Comparison of ENCODE assay signal across 19 cellular contexts in genomic region chr7:148383651-148384050, GRCh38.
"Had no signal": no experiment of that assay in that cellular context is flagged by ENCODE, and none has a peak within 500 bp of the region (broad histone marks: within the 10 kb centered on the region; RNA-seq: fewer than 3 reads in every experiment).

No MANE protein-coding gene starts in this region.

- H3K27me3 Mint-ChIP-seq: dendritic cell treated with granulocyte-macrophage colony-stimulating factor and Interleukin-4, amounts not matched to agents 40 ng/mL and 50 ng/mL, for 4 days had no signal

- H3K27ac Mint-ChIP-seq: dendritic cell treated with granulocyte-macrophage colony-stimulating factor and Interleukin-4, amounts not matched to agents 40 ng/mL and 50 ng/mL, for 4 days; effector memory CD8-positive, alpha-beta T cell; mesothelial cell of epicardium had no signal

- H3K27me3 ChIP-seq: colonic mucosa, esophagus squamous epithelium, gastrocnemius medialis had no signal

- H3K4me3 Mint-ChIP-seq: dendritic cell treated with granulocyte-macrophage colony-stimulating factor and Interleukin-4, amounts not matched to agents 40 ng/mL and 50 ng/mL, for 4 days; effector memory CD8-positive, alpha-beta T cell; mesothelial cell of epicardium had no signal

- H3K9me3 ChIP-seq: colonic mucosa, esophagus squamous epithelium, gastrocnemius medialis, left lung, lower lobe of right lung had no signal

- H3K9me3 Mint-ChIP-seq: effector memory CD8-positive, alpha-beta T cell had no signal

- DNase-seq: colonic mucosa; cortex of kidney; effector CD8-positive, alpha-beta T cell; effector memory CD8-positive, alpha-beta T cell; esophagus squamous epithelium; foreskin fibroblast; foreskin melanocyte; gastrocnemius medialis; glutamatergic neuron; head of caudate nucleus; heart right ventricle; hippocampal formation; left cardiac atrium; left lung; left ventricle myocardium superior; lower lobe of right lung; mesenchymal stem cell had no signal

- H3K36me3 ChIP-seq: colonic mucosa, esophagus squamous epithelium, gastrocnemius medialis, heart right ventricle, left lung, lower lobe of right lung had no signal

- H3K4me1 ChIP-seq: colonic mucosa, gastrocnemius medialis, heart right ventricle, left lung, lower lobe of right lung had no signal

- ATAC-seq: effector memory CD8-positive, alpha-beta T cell; gastrocnemius medialis; heart right ventricle; left cardiac atrium; left lung; left ventricle myocardium superior; lower lobe of right lung had no signal

- H3K27ac ChIP-seq: colonic mucosa, esophagus squamous epithelium, gastrocnemius medialis, heart right ventricle, left lung, lower lobe of right lung had no signal

- H3K4me3 ChIP-seq: colonic mucosa, esophagus squamous epithelium, gastrocnemius medialis, heart right ventricle, left lung, lower lobe of right lung had no signal
